7 cellular contexts compared by ENCODE assay signal in the genomic region with DNA sequence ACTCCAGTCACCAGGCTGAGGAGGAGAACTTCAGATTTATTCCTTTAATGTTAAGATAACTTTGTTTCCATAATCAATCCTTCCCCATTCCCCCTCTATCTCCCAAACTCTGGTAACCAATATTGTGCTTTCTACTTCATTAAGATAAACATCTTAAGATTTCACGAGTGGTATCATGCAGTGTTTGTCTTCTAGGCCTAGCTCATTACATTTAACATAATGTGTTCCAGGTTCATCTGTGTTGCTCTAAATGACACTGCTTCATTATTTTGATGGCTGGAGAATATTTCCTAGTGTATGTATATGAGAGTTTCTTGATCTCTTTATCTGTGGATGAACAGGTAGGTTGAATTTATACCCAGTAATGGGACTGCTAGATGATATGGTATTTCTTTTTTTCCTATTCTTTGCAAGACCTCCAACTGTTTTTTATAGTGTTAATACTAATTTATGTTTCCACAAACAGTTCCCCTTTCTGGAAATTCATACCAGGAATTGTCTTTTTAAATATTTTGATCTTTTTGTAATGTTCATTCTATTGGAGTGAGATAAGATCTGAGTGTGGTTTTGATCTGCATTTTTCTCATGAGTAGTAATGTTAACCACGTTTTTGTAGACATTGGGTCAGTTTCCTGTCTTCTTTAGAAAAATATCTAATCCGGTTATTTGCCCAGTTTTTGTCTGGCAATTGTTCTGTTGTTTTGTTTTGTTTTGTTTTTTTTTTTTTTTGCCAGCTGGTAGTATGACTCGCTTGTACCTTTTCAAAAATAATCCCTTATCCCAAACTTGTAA.
A peak's percentile ranks its signal among the peaks of the same experiment; 100 is the strongest.
DNase-seq lines count a peak whose midpoint lies in the region; FAIRE-seq and TF ChIP-seq lines count a peak whose summit lies in the region.
"Not testable (repeated sequence)": the region's sequence is repeated elsewhere in the genome, so short reads cannot be mapped to it uniquely, and the experiment has no call there.

No MANE protein-coding gene starts in this region.

- in situ Hi-C loops in Caki2 (cut with HindIII; ENCODE audit: low pct_unique_long_range_greater_than_20kb, low sequenced_read_pairs) = not testable (repeated sequence)

- peak; percentile 97 for FAIRE-seq in RCC 7860 (lab: Jason Lieb, UNC)
- peak; percentile 98 for FAIRE-seq in endometrium (lab: Jason Lieb, UNC)

- peak overlapping the region; percentile 67 to 71 for H3K27ac ChIP-seq in SK-N-SH (ENCODE audit: low read depth in 2 of 2, low read length in 1 of 2)

- not testable (repeated sequence) for H3K9me3 ChIP-seq in SK-N-SH

- POLR2A ChIA-PET in SK-N-SH (lab: Yijun Ruan, JAX) = not testable (repeated sequence)

- H3F3A ChIP-seq in SK-N-SH (replicated peaks; ENCODE audit: insufficient read depth) = not testable (repeated sequence)

- not testable (repeated sequence) for H3K36me3 ChIP-seq in SK-N-SH (replicated peaks in 1 of 2; ENCODE audit: control insufficient read depth in 1 of 2, insufficient read depth in 2 of 2, low read length in 1 of 2)

- TF ChIP-seq CTCF in SK-N-SH (IDR thresholded peaks at IDR 0.05) = not testable (repeated sequence)

- H3K4me2 ChIP-seq in SK-N-SH = peak overlapping the region; percentile 51

- not testable (repeated sequence) for H4K20me1 ChIP-seq in SK-N-SH (ENCODE audit: insufficient read depth)

- not testable (repeated sequence) for H3K4me1 ChIP-seq in SK-N-SH (ENCODE audit: control insufficient read depth in 1 of 2, insufficient read depth in 2 of 2, low read depth in 1 of 2, low read length in 1 of 2)

- DNase-seq in Caki2 (ENCODE audit: low read depth) (peak; percentile 36), HT-29 (ENCODE audit: low spot score) (peak; percentile 0), NCI-H1694 (lab: John Stamatoyannopoulos, UW) (peak; percentile 8), lung microvascular endothelial cell (ENCODE audit: low read depth in 2 of 2) (peak; percentile 15 to 20)
- not testable (repeated sequence) for DNase-seq in RCC 7860 (ENCODE audit: low spot score); SK-N-SH

- peaks cover 15% of the 10 kb centered on the region for H3K79me2 ChIP-seq in SK-N-SH (ENCODE audit: insufficient read depth)

- not testable (repeated sequence) for TF ChIP-seq RAD21 in SK-N-SH (IDR thresholded peaks at IDR 0.05; ENCODE audit: low read length)

- not testable (repeated sequence) for TF ChIP-seq EP300 in SK-N-SH (IDR thresholded peaks at IDR 0.05; ENCODE audit: borderline replicate concordance in 1 of 2, low read depth in 1 of 2, low read length in 1 of 2)

- H3K9me2 ChIP-seq in SK-N-SH = not testable (repeated sequence)

- H2AFZ ChIP-seq in SK-N-SH (ENCODE audit: low read depth) = not testable (repeated sequence)

- peak overlapping the region in 1 of 2 experiments; percentile 22; a peak in 2 of 4 replicates for H3K4me3 ChIP-seq in SK-N-SH (ENCODE audit: low read depth in 2 of 2, low read length in 1 of 2)

- CTCF ChIA-PET in SK-N-SH (lab: Yijun Ruan, JAX) = not testable (repeated sequence)

- H3K27me3 ChIP-seq in SK-N-SH (ENCODE audit: insufficient read depth) = not testable (repeated sequence)

- 13% methylated on average over 4 of the region's 4 CpGs for WGBS in SK-N-SH (ENCODE audit: low lambda C conversion rate)

- peak overlapping the region; percentile 49 for H3K9ac ChIP-seq in SK-N-SH

TF ChIP-seq in SK-N-SH, 30 proteins besides CTCF, POLR2A, EP300 and RAD21:
- TF ChIP-seq GATA2 (CRISPR knock-in tag; IDR thresholded peaks at IDR 0.05) = peak; percentile 58
- 0 out of 2 replicates have a peak, but pooled peaks have one; percentile 17 for TF ChIP-seq JUND (IDR thresholded peaks at IDR 0.05)
